ENCODE assay signal across 21 cellular contexts in genomic region chr16:670485-671352, GRCh38. TPM values are rescaled to one million over a fixed set of nuclear protein-coding genes. Genes with fewer than 3 reads are reported as not detected.
DNase-seq lines count a peak whose midpoint lies in the region; ATAC-seq, FAIRE-seq and TF ChIP-seq lines count a peak whose summit lies in the region.
"Had no signal": no experiment of that assay in that cellular context is flagged by ENCODE, and none has a peak within 500 bp of the region (broad histone marks: within the 10 kb centered on the region; RNA-seq: fewer than 3 reads in every experiment).

No MANE protein-coding gene starts in this region.

- H3K9ac ChIP-seq in BLaER1 (0 out of 2 replicates have a peak overlapping the region, but pooled peaks have one; percentile 99), astrocyte (ENCODE audit: low read length) (no peak overlapping the region)

- ATAC-seq in CD4-positive, CD25-positive, alpha-beta regulatory T cell (ENCODE audit: low read depth in 2 of 2), result no peak
- ATAC-seq in HG03097 (IDR thresholded peaks at IDR 0.05; ENCODE audit: low FRiP score, unreplicated experiment) (no peak), HG02938 (IDR thresholded peaks at IDR 0.05; ENCODE audit: unreplicated experiment) (no peak)
- ATAC-seq: activated CD4-positive, CD25-positive, alpha-beta regulatory T cell treated with anti-CD3 and anti-CD28 coated beads, Interleukin-2, amount 50 U/mL, for 24 hours; gastrocnemius medialis; psoas muscle had no signal

- H3K4me1 Mint-ChIP-seq in CD4-positive, CD25-positive, alpha-beta regulatory T cell, result peaks cover 0 to 20% (median 2%) of the 10 kb centered on the region in 4 donors
- peaks cover 2% of the 10 kb centered on the region for H3K4me1 Mint-ChIP-seq in astrocyte (ENCODE audit: low read depth, unreplicated experiment)

- H3K27ac Mint-ChIP-seq in CD4-positive, CD25-positive, alpha-beta regulatory T cell, result no peak overlapping the region
- no peak overlapping the region for H3K27ac Mint-ChIP-seq in astrocyte (ENCODE audit: unreplicated experiment)

- H3K9me3 ChIP-seq in BLaER1 (no peaks in the 10 kb centered on the region), astrocyte (ENCODE audit: insufficient read depth, low read depth, low read length) (no peaks in the 10 kb centered on the region)
- H3K9me3 ChIP-seq in CD4-positive, CD25-positive, alpha-beta regulatory T cell (ENCODE audit: control insufficient read depth in 2 of 2, low read length in 2 of 2), result no peaks in the 10 kb centered on the region
- H3K9me3 ChIP-seq: gastrocnemius medialis, psoas muscle, SJSA1, stomach had no signal

- H3K36me3 Mint-ChIP-seq in CD4-positive, CD25-positive, alpha-beta regulatory T cell, result no peaks in the 10 kb centered on the region
- no peaks in the 10 kb centered on the region for H3K36me3 Mint-ChIP-seq in astrocyte (ENCODE audit: low read depth, unreplicated experiment)

- H3K27ac ChIP-seq in BLaER1 (no peak overlapping the region), astrocyte (ENCODE audit: low read depth, low read length) (no peak overlapping the region)
- no peak overlapping the region for H3K27ac ChIP-seq in CD4-positive, CD25-positive, alpha-beta regulatory T cell (ENCODE audit: insufficient read depth, low read length, poor library complexity, severe bottlenecking)
- H3K27ac ChIP-seq: gastrocnemius medialis, PC-9, psoas muscle, SJSA1, stomach had no signal

- no peaks in the 10 kb centered on the region for H3K9me3 Mint-ChIP-seq in CD4-positive, CD25-positive, alpha-beta regulatory T cell
- H3K9me3 Mint-ChIP-seq in astrocyte (ENCODE audit: unreplicated experiment), result no peaks in the 10 kb centered on the region

- H3K4me3 ChIP-seq in BLaER1, result no peak overlapping the region
- no peak overlapping the region for H3K4me3 ChIP-seq in CD4-positive, CD25-positive, alpha-beta regulatory T cell (ENCODE audit: low read depth, low read length)
- H3K4me3 ChIP-seq in astrocyte (ENCODE audit: insufficient read depth, low read depth, low read length), result no peak overlapping the region
- H3K4me3 ChIP-seq: gastrocnemius medialis, PC-9, psoas muscle, SJSA1, stomach had no signal

- no peak for TF ChIP-seq CTCF in astrocyte (IDR thresholded peaks at IDR 0.05; ENCODE audit: insufficient read depth, low read depth, low read length)

- no peak for DNase-seq in CD4-positive, CD25-positive, alpha-beta regulatory T cell
- DNase-seq in astrocyte (ENCODE audit: low read depth), result no peak
- DNase-seq in retina, result no peak
- DNase-seq: aorta; cerebellar nuclear complex; gastrocnemius medialis; KG1; mesenchymal stem cell; NCI-H1930; NCI-H226; PC-9; psoas muscle; small intestine; stimulated activated CD4-positive, alpha-beta T cell treated with anti-CD3 and anti-CD28 coated beads, Interleukin-2, amount 100 ng/mL, for 48 hours; stomach; T1000 had no signal

- H3K36me3 ChIP-seq in BLaER1, result peaks cover 60% of the 10 kb centered on the region
- H3K36me3 ChIP-seq in CD4-positive, CD25-positive, alpha-beta regulatory T cell (ENCODE audit: control insufficient read depth, insufficient read depth, low read length), result peaks cover 17% of the 10 kb centered on the region
- H3K36me3 ChIP-seq in astrocyte (ENCODE audit: insufficient read depth, low read length), result no peaks in the 10 kb centered on the region

- no peak overlapping the region for H2AFZ ChIP-seq in astrocyte (ENCODE audit: low read depth, low read length)
- H2AFZ ChIP-seq: PC-9 had no signal

- peaks cover 15% of the 10 kb centered on the region for H3K27me3 ChIP-seq in BLaER1
- H3K27me3 ChIP-seq in CD4-positive, CD25-positive, alpha-beta regulatory T cell (ENCODE audit: control insufficient read depth, insufficient read depth, low read length), result no peaks in the 10 kb centered on the region
- no peaks in the 10 kb centered on the region for H3K27me3 ChIP-seq in astrocyte (ENCODE audit: insufficient read depth, low read length)
- H3K27me3 ChIP-seq: gastrocnemius medialis, SJSA1 had no signal

- H3K79me2 ChIP-seq in astrocyte (ENCODE audit: insufficient read depth, low read length), result peaks cover 35% of the 10 kb centered on the region

- H4K20me1 ChIP-seq in BLaER1 (peaks cover 72% of the 10 kb centered on the region), astrocyte (ENCODE audit: insufficient read depth, low read length) (peaks cover 54% of the 10 kb centered on the region)

- FAIRE-seq in astrocyte (lab: Jason Lieb, UNC), result no peak
- FAIRE-seq: small intestine had no signal

- H3K4me3 Mint-ChIP-seq in CD4-positive, CD25-positive, alpha-beta regulatory T cell, result peak overlapping the region in 3 of 4 donors; percentile 66 to 71 (median 67)
- peak overlapping the region; percentile 66 for H3K4me3 Mint-ChIP-seq in astrocyte (ENCODE audit: unreplicated experiment)

- H3K27me3 Mint-ChIP-seq in CD4-positive, CD25-positive, alpha-beta regulatory T cell, result no peaks in the 10 kb centered on the region
- no peaks in the 10 kb centered on the region for H3K27me3 Mint-ChIP-seq in astrocyte (ENCODE audit: low read depth, unreplicated experiment)

- H3K4me2 ChIP-seq in BLaER1 (no peak overlapping the region), astrocyte (ENCODE audit: low read length) (no peak overlapping the region)
- H3K4me2 ChIP-seq: PC-9 had no signal

- H3K4me1 ChIP-seq in BLaER1 (peaks cover 39% of the 10 kb centered on the region), astrocyte (ENCODE audit: insufficient read depth, low read length) (peaks cover 11% of the 10 kb centered on the region)
- H3K4me1 ChIP-seq in CD4-positive, CD25-positive, alpha-beta regulatory T cell (ENCODE audit: control insufficient read depth, insufficient read depth, low read length, poor library complexity, severe bottlenecking), result peaks cover 36% of the 10 kb centered on the region

RNA-seq across cellular contexts. Expression of gene RHOT2, which starts 2.8 kb away (rescaled TPM):
- 212 TPM for total RNA-seq in CD4-positive, CD25-positive, alpha-beta regulatory T cell
- polyA plus RNA-seq in CD4-positive, CD25-positive, alpha-beta regulatory T cell, result 10 to 100 TPM; 34.3 to 47.1 (median 38.4) TPM
- 87.3 and 93.2 TPM in 2 replicates for total RNA-seq in astrocyte

RNA-seq across cellular contexts. Expression of gene RHBDL1, which starts 4.8 kb away (rescaled TPM):
- total RNA-seq in CD4-positive, CD25-positive, alpha-beta regulatory T cell, result 3.2 TPM
- polyA plus RNA-seq in CD4-positive, CD25-positive, alpha-beta regulatory T cell, result 1 to 10 TPM in 1 of 4 donors, under 1 TPM in 2, not detected in 1; 0.49 to 1.5 (median 0.88) TPM
- total RNA-seq in astrocyte, result 4.0 and 4.9 TPM in 2 replicates

RNA-seq across cellular contexts. Expression of gene STUB1, which starts 9.5 kb away (rescaled TPM):
- 63.2 TPM for total RNA-seq in CD4-positive, CD25-positive, alpha-beta regulatory T cell
- polyA plus RNA-seq in CD4-positive, CD25-positive, alpha-beta regulatory T cell, result 100 to 1,000 TPM; 117 to 142 (median 135) TPM
- total RNA-seq in astrocyte, result 138 and 140 TPM in 2 replicates

RNA-seq across cellular contexts. Expression of gene JMJD8, which starts 13.4 kb away (rescaled TPM):
- 22.7 TPM for total RNA-seq in CD4-positive, CD25-positive, alpha-beta regulatory T cell
- polyA plus RNA-seq in CD4-positive, CD25-positive, alpha-beta regulatory T cell, result 10 to 100 TPM; 29.2 to 36.2 (median 33.4) TPM
- 24.6 and 26.8 TPM in 2 replicates for total RNA-seq in astrocyte

RNA-seq across cellular contexts. Expression of gene WDR24, which starts 19.5 kb away (rescaled TPM):
- total RNA-seq in CD4-positive, CD25-positive, alpha-beta regulatory T cell, result 8.9 TPM
- polyA plus RNA-seq in CD4-positive, CD25-positive, alpha-beta regulatory T cell, result 10 to 100 TPM in 2 of 4 donors, 1 to 10 TPM in 2; 7.9 to 10.4 (median 10.0) TPM
- 8.2 and 9.5 TPM in 2 replicates for total RNA-seq in astrocyte
